ENCODE assay signal across 8 cellular contexts in genomic region chr9:98193336-98193944, GRCh38. TPM values are rescaled to one million over a fixed set of nuclear protein-coding genes. Genes with fewer than 3 reads are reported as not detected.
DNase-seq lines count a peak whose midpoint lies in the region; ATAC-seq, FAIRE-seq and TF ChIP-seq lines count a peak whose summit lies in the region.

No MANE protein-coding gene starts in this region.

- no peaks in the 10 kb centered on the region for H3K79me2 ChIP-seq in fibroblast of lung (ENCODE audit: control insufficient read depth, insufficient read depth, low read length)

- H3K36me3 ChIP-seq in RWPE2 (ENCODE audit: low read depth) (peaks cover 10% of the 10 kb centered on the region; the same call in 1 of the 2 replicates), fibroblast of lung (ENCODE audit: control insufficient read depth, insufficient read depth, low read length) (no peaks in the 10 kb centered on the region)

- peak overlapping the region; percentile 61 for H3K4me2 ChIP-seq in fibroblast of lung (ENCODE audit: extremely low read depth, insufficient read depth, low read length)

- no peak for DNase-seq in GM12865 (ENCODE audit: low read depth)
- DNase-seq in RWPE2 (ENCODE audit: low spot score), result no peak
- DNase-seq in fibroblast of lung (ENCODE audit: low read depth in 2 of 2), result no peak
- DNase-seq in renal cortical epithelial cell (ENCODE audit: low read depth), result peak; percentile 36
- no peak for DNase-seq in amniotic stem cell (lab: John Stamatoyannopoulos, UW)
- DNase-seq in frontal cortex (ENCODE audit: low spot score in 2 of 2), result no peak
- DNase-seq in NCI-H2227 (lab: John Stamatoyannopoulos, UW; ENCODE audit: unreplicated experiment), result no peak

- FAIRE-seq in frontal cortex (lab: Jason Lieb, UNC), result no peak

- H3K9ac ChIP-seq in fibroblast of lung (ENCODE audit: insufficient read depth, low read length), result no peak overlapping the region

- no peaks in the 10 kb centered on the region for H3K9me3 ChIP-seq in RWPE2 (ENCODE audit: severe bottlenecking)
- H3K9me3 ChIP-seq in fibroblast of lung (ENCODE audit: control insufficient read depth, insufficient read depth, low read depth, low read length), result no peaks in the 10 kb centered on the region

- H3K27ac ChIP-seq in RWPE2 (ENCODE audit: poor library complexity, severe bottlenecking) (peak overlapping the region; percentile 64), fibroblast of lung (ENCODE audit: insufficient read depth, low read length) (no peak overlapping the region)

- H3K27me3 ChIP-seq in RWPE2 (ENCODE audit: insufficient read depth, poor library complexity, severe bottlenecking), result no peaks in the 10 kb centered on the region
- H3K27me3 ChIP-seq in fibroblast of lung (ENCODE audit: control insufficient read depth, insufficient read depth, low read length), result peaks cover 9% of the 10 kb centered on the region

- ATAC-seq in RWPE2 (ENCODE audit: low read depth), result no peak
- no peak for ATAC-seq in GM21737 (IDR thresholded peaks at IDR 0.05; ENCODE audit: unreplicated experiment)

- TF ChIP-seq CTCF in GM12865 (IDR thresholded peaks at IDR 0.05; ENCODE audit: insufficient read depth, low read depth, low read length, missing control alignments), result no peak
- peak; percentile 35 for TF ChIP-seq CTCF in RWPE2 (IDR thresholded peaks at IDR 0.05; ENCODE audit: poor library complexity, severe bottlenecking)
- TF ChIP-seq CTCF in fibroblast of lung (conservative IDR thresholded peaks at IDR 0.05 in 1 of 2, IDR thresholded peaks at IDR 0.05 in 1 of 2; ENCODE audit: low read depth in 1 of 2, low read length in 2 of 2), result no peak

- H3K4me3 ChIP-seq in GM12865 (ENCODE audit: low read depth, low read length) (peak overlapping the region; percentile 59), RWPE2 (ENCODE audit: severe bottlenecking) (peak overlapping the region; percentile 95), fibroblast of lung (replicated peaks in 1 of 4; ENCODE audit: control extremely low read depth in 1 of 4, insufficient read depth in 1 of 4, low read depth in 3 of 4, low read length in 4 of 4) (peak overlapping the region; percentile 23 to 74 (median 52))

- H3K4me1 ChIP-seq in RWPE2 (ENCODE audit: insufficient read depth, poor library complexity, severe bottlenecking) (peaks cover 10% of the 10 kb centered on the region), fibroblast of lung (ENCODE audit: control insufficient read depth, extremely low read depth, insufficient read depth, low read length) (no peaks in the 10 kb centered on the region)

- H4K20me1 ChIP-seq in fibroblast of lung (ENCODE audit: control insufficient read depth, extremely low read depth, insufficient read depth, low read length), result no peaks in the 10 kb centered on the region

- H2AFZ ChIP-seq in fibroblast of lung (ENCODE audit: low read length), result peak overlapping the region; percentile 7

RNA-seq across cellular contexts. Expression of gene CORO2A, which starts 1.0 kb away (rescaled TPM):
- total RNA-seq in fibroblast of lung (under 0.01 and 0.50 TPM in 2 replicates), renal cortical epithelial cell (4.9 and 5.5 TPM in 2 replicates), frontal cortex (4.5 TPM)
- 0.11 and 0.26 TPM in 2 replicates for polyA plus RNA-seq in fibroblast of lung
- polyA plus RNA-seq in fibroblast of lung (2012), result 0.15 and 0.24 TPM in 2 replicates
- 0.67 TPM in 1 of 2 replicates, not detected in the other for polyA minus RNA-seq in fibroblast of lung (ENCODE audit: low replicate concordance)
